In the genomic region with DNA sequence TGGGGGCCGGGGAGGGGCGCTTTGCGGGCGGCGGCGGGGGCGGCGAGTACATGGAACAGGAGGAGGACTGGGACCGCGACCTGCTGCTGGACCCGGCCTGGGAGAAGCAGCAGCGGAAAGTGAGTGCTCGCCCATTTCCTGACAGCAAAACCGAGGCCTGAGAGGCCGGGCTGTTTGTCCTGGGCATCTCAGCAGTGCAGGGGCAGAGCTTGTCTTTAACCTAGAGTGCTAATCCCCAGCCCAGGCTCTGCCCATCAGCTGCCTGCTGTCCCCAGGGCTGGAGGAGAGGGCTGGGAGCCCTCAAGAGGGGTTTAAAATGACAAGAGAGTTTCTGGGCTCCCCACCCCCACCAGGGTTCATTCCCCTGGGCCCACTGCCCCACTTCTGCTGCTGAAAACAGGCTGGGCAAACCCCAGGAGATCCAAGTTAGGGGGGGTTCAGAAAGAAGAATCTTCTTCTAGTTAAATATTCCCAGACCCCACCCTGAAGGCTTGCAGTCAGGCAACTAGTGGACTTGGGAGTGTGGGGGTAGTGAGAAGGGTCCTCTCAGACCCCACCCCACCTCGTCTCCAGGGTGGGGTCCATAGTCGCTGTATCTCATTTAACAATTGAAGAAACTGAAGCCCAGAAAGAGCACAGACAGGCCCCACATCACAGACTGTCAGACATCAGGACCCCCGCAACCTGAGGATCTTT, we compare ENCODE assay signal across 11 cellular contexts. TPM values are rescaled to one million over a fixed set of nuclear protein-coding genes. Genes with fewer than 3 reads are reported as not detected.
DNase-seq lines count a peak whose midpoint lies in the region; ATAC-seq and TF ChIP-seq lines count a peak whose summit lies in the region.
"Had no signal": no experiment of that assay in that cellular context is flagged by ENCODE, and none has a peak within 500 bp of the region (broad histone marks: within the 10 kb centered on the region; RNA-seq: fewer than 3 reads in every experiment).

No MANE protein-coding gene starts in this region.

- WGBS in esophagus squamous epithelium, 2 donors: 29 to 34% methylated on average over 6 to 7 of the region's 18 CpGs

- no peak for TF ChIP-seq CTCF in esophagus squamous epithelium (IDR thresholded peaks at IDR 0.05)

- intact Hi-C loops in esophagus squamous epithelium (cut with DNase I): no loop called here

- peaks cover 10% of the 10 kb centered on the region for H3K36me3 ChIP-seq in NT2/D1 (ENCODE audit: insufficient read depth, insufficient read length, low read length)
- peaks cover 0 to 16% (median 0%) of the 10 kb centered on the region in 3 donors for H3K36me3 ChIP-seq in esophagus squamous epithelium
- H3K36me3 ChIP-seq in skeletal muscle tissue (ENCODE audit: control insufficient read depth in 3 of 3, insufficient read depth in 3 of 3, low read length in 3 of 3): peaks cover 5 to 23% (median 7%) of the 10 kb centered on the region in 3 donors

- H3K4me1 ChIP-seq in NT2/D1 (ENCODE audit: insufficient read depth, insufficient read length) (peaks cover 17% of the 10 kb centered on the region), esophagus squamous epithelium (peaks cover 7 to 40% (median 26%) of the 10 kb centered on the region in 3 donors), skeletal muscle tissue (ENCODE audit: control insufficient read depth in 3 of 3, insufficient read depth in 3 of 3, low read length in 3 of 3) (peaks cover 59 to 89% (median 59%) of the 10 kb centered on the region in 3 donors)

- no peak for TF ChIP-seq POLR2A in esophagus squamous epithelium (IDR thresholded peaks at IDR 0.05)

- H3K9me3 ChIP-seq in NT2/D1 (ENCODE audit: insufficient read depth, low read length): no peaks in the 10 kb centered on the region
- H3K9me3 ChIP-seq in esophagus squamous epithelium: no peaks in the 10 kb centered on the region
- H3K9me3 ChIP-seq in skeletal muscle tissue (ENCODE audit: control insufficient read depth in 3 of 3, low read length in 3 of 3): no peaks in the 10 kb centered on the region

- H3K9ac ChIP-seq in NT2/D1 (ENCODE audit: insufficient read length, low read depth) (peak overlapping the region; percentile 1), skeletal muscle tissue (ENCODE audit: low read depth in 1 of 3, low read length in 3 of 3) (peak overlapping the region; percentile 73 to 90 (median 74))

- H3K4me3 ChIP-seq in NT2/D1 (ENCODE audit: insufficient read length, low read depth) (no peak overlapping the region), esophagus squamous epithelium (peak overlapping the region; percentile 68 to 90 (median 82)), skeletal muscle tissue (ENCODE audit: low read length in 3 of 3) (peak overlapping the region; percentile 35 to 78 (median 61))

- peak; percentile 29 for DNase-seq in NCI-H82 (lab: John Stamatoyannopoulos, UW)
- DNase-seq in NCI-H82 treated with DMSO at 0.1 percent for 48 hours (lab: John Stamatoyannopoulos, UW; ENCODE audit: unreplicated experiment): no peak
- no peak for DNase-seq in NT2/D1 (ENCODE audit: low read depth, low spot score)
- DNase-seq in esophagus squamous epithelium (lab: John Stamatoyannopoulos, UW): no peak
- no peak for DNase-seq in NCI-H2227 treated with DMSO at 0.1 percent for 48 hours (lab: John Stamatoyannopoulos, UW)
- no peak for DNase-seq in activated gamma-delta T cell treated with Interleukin-2 at 50 U/mL for 16 hours
- DNase-seq: activated CD4-positive, CD25-positive, alpha-beta regulatory T cell treated with anti-CD3 and anti-CD28 coated beads, Interleukin-2, amount 50 U/mL, for 72 hours; NCI-H2107 had no signal

- ATAC-seq in HG02852 (IDR thresholded peaks at IDR 0.05; ENCODE audit: unreplicated experiment): no peak

- H3K27ac ChIP-seq in esophagus squamous epithelium: peak overlapping the region in 3 of 4 donors; percentile 60 to 89 (median 86)
- H3K27ac ChIP-seq in skeletal muscle tissue (ENCODE audit: low read depth, low read length): peak overlapping the region; percentile 90

- H3K27me3 ChIP-seq in NT2/D1 (ENCODE audit: insufficient read depth, insufficient read length) (no peaks in the 10 kb centered on the region), esophagus squamous epithelium (no peaks in the 10 kb centered on the region), skeletal muscle tissue (ENCODE audit: control insufficient read depth in 3 of 3, insufficient read depth in 3 of 3, low read length in 3 of 3) (no peaks in the 10 kb centered on the region)

RNA-seq across cellular contexts. Expression of a gene that starts 0.4 kb away (rescaled TPM):
- total RNA-seq in esophagus squamous epithelium (not detected), skeletal muscle tissue (156 TPM)
- total RNA-seq: lower leg skin had no signal

RNA-seq across cellular contexts. Expression of a gene that starts 1.3 kb away (rescaled TPM):
- total RNA-seq in esophagus squamous epithelium (10 to 100 TPM in 1 of 4 donors, 1 to 10 TPM in 3; 8.0 to 10.7 (median 9.5) TPM), skeletal muscle tissue (3.7 TPM)

RNA-seq across cellular contexts. Expression of a gene that starts 21.3 kb away (rescaled TPM):
- 10 to 100 TPM in 2 of 4 donors, 1 to 10 TPM in 2; 3.3 to 47.3 (median 13.0) TPM for total RNA-seq in esophagus squamous epithelium
- total RNA-seq in skeletal muscle tissue: 27.1 TPM

RNA-seq across cellular contexts. Expression of a gene that starts 36.7 kb away (rescaled TPM):
- 10 to 100 TPM in 3 of 4 donors, 1 to 10 TPM in 1; 9.7 to 45.8 (median 17.1) TPM for total RNA-seq in esophagus squamous epithelium
- 14.6 TPM for total RNA-seq in skeletal muscle tissue

RNA-seq across cellular contexts. Expression of a gene that starts 45.7 kb away (rescaled TPM):
- total RNA-seq in esophagus squamous epithelium (under 1 TPM; 0.09 to 0.40 (median 0.21) TPM), skeletal muscle tissue (not detected)

Comparison
In these comparisons a context has a peak if more than half of its experiments do, and no peak if none do; other contexts are left out.
1. RNA of a gene that starts 0.4 kb away (total RNA-seq): 156 TPM in skeletal muscle tissue (single experiment); not detected in esophagus squamous epithelium; every median in the first group is over 100 times any median in the second.